8 cellular contexts compared by ENCODE assay signal in genomic region chr17:47066841-47067682, GRCh38.
DNase-seq lines count a peak whose midpoint lies in the region; ATAC-seq, FAIRE-seq and TF ChIP-seq lines count a peak whose summit lies in the region.

No MANE protein-coding gene starts in this region.

- H3K9me2 ChIP-seq in hepatocyte (replicated peaks; ENCODE audit: insufficient read depth), result no peaks in the 10 kb centered on the region

- H4K20me1 ChIP-seq in astrocyte (ENCODE audit: insufficient read depth, low read length) (no peaks in the 10 kb centered on the region), hepatocyte (ENCODE audit: insufficient read depth, poor library complexity, severe bottlenecking) (no peaks in the 10 kb centered on the region)

- H3K27ac Mint-ChIP-seq in astrocyte (ENCODE audit: unreplicated experiment), result peak overlapping the region; percentile 98

- H3K4me1 ChIP-seq in astrocyte (ENCODE audit: insufficient read depth, low read length), result peaks cover 13% of the 10 kb centered on the region
- H3K4me1 ChIP-seq in hepatocyte (ENCODE audit: insufficient read depth), result no peaks in the 10 kb centered on the region
- no peaks in the 10 kb centered on the region for H3K4me1 ChIP-seq in rectal smooth muscle tissue (ENCODE audit: control insufficient read depth, insufficient read depth, low read length)
- H3K4me1 ChIP-seq in aorta (ENCODE audit: control insufficient read depth in 1 of 2, insufficient read depth in 2 of 2, low read length in 2 of 2), result no peaks in the 10 kb centered on the region

- peaks cover 4% of the 10 kb centered on the region for H3K9me3 Mint-ChIP-seq in astrocyte (ENCODE audit: unreplicated experiment)

- WGBS in hepatocyte (ENCODE audit: low lambda C conversion rate, missing lambda C conversion rate), result 10% methylated on average over 18 of the region's 18 CpGs
- WGBS in aorta, 2 donors, result 2% methylated on average over 17 to 18 of the region's 18 CpGs

- peak; percentile 87 for ATAC-seq in HG02870 (IDR thresholded peaks at IDR 0.05; ENCODE audit: unreplicated experiment)
- ATAC-seq in aorta (ENCODE audit: low FRiP score), result peak; percentile 95

- peak overlapping the region; percentile 86 for H3K4me3 Mint-ChIP-seq in astrocyte (ENCODE audit: unreplicated experiment)

- peaks cover 7% of the 10 kb centered on the region for H3K36me3 Mint-ChIP-seq in astrocyte (ENCODE audit: low read depth, unreplicated experiment)

- TF ChIP-seq CTCF in astrocyte (IDR thresholded peaks at IDR 0.05; ENCODE audit: insufficient read depth, low read depth, low read length), result no peak
- no peak for TF ChIP-seq CTCF in hepatocyte (IDR thresholded peaks at IDR 0.05; ENCODE audit: poor library complexity)

- no peak for FAIRE-seq in astrocyte (lab: Jason Lieb, UNC)

- H2AFZ ChIP-seq in astrocyte (ENCODE audit: low read depth, low read length) (peak overlapping the region; percentile 98), hepatocyte (peak overlapping the region; percentile 69)

- H3K27me3 ChIP-seq in astrocyte (ENCODE audit: insufficient read depth, low read length), result no peaks in the 10 kb centered on the region
- no peaks in the 10 kb centered on the region for H3K27me3 ChIP-seq in hepatocyte
- H3K27me3 ChIP-seq in rectal smooth muscle tissue (ENCODE audit: control insufficient read depth, insufficient read depth, low read length), result no peaks in the 10 kb centered on the region
- no peaks in the 10 kb centered on the region for H3K27me3 ChIP-seq in aorta (ENCODE audit: control insufficient read depth in 1 of 2, insufficient read depth in 2 of 2, low read length in 1 of 2)

- peak; percentile 80 for DNase-seq in GM04504 (ENCODE audit: low read depth)
- DNase-seq in NCI-H2029 (lab: John Stamatoyannopoulos, UW), result peak; percentile 79
- peak; percentile 59 for DNase-seq in T-helper 22 cell (ENCODE audit: low read depth)
- peak; percentile 88 for DNase-seq in astrocyte (ENCODE audit: low read depth)
- peak; percentile 91 for DNase-seq in hepatocyte (ENCODE audit: low spot score)
- DNase-seq in aorta, result peak; percentile 88

- H3K27ac ChIP-seq in astrocyte (ENCODE audit: low read depth, low read length) (peak overlapping the region; percentile 95), hepatocyte (peak overlapping the region; percentile 86), rectal smooth muscle tissue (ENCODE audit: low read depth, low read length) (peak overlapping the region; percentile 93), aorta (ENCODE audit: low read depth in 1 of 2, low read length in 2 of 2) (peak overlapping the region in 1 of 2 donors; percentile 54)

- H3K9ac ChIP-seq in astrocyte (ENCODE audit: low read length), result peak overlapping the region; percentile 92
- H3K9ac ChIP-seq in rectal smooth muscle tissue (ENCODE audit: low read length), result peak overlapping the region; percentile 97

- H3K9me3 ChIP-seq in astrocyte (ENCODE audit: insufficient read depth, low read depth, low read length) (peaks cover 3% of the 10 kb centered on the region), hepatocyte (ENCODE audit: low read depth) (no peaks in the 10 kb centered on the region), aorta (ENCODE audit: control insufficient read depth, low read length) (no peaks in the 10 kb centered on the region)

- intact Hi-C loops in aorta (cut with DNase I), result no loop called here

- H3K4me3 ChIP-seq in astrocyte (ENCODE audit: insufficient read depth, low read depth, low read length), result peak overlapping the region; percentile 86
- H3K4me3 ChIP-seq in hepatocyte, result peak overlapping the region; percentile 77
- peak overlapping the region; percentile 88 for H3K4me3 ChIP-seq in rectal smooth muscle tissue (ENCODE audit: low read length)
- peak overlapping the region; percentile 61 to 68 for H3K4me3 ChIP-seq in aorta (ENCODE audit: low read length in 2 of 2)

- peaks cover 7% of the 10 kb centered on the region for H3K79me2 ChIP-seq in astrocyte (ENCODE audit: insufficient read depth, low read length)
- H3K79me2 ChIP-seq in hepatocyte, result peaks cover 4% of the 10 kb centered on the region

- H3K36me3 ChIP-seq in astrocyte (ENCODE audit: insufficient read depth, low read length) (no peaks in the 10 kb centered on the region), hepatocyte (replicated peaks; ENCODE audit: insufficient read depth, low read depth) (no peaks in the 10 kb centered on the region), rectal smooth muscle tissue (ENCODE audit: control insufficient read depth, insufficient read depth, low read length) (no peaks in the 10 kb centered on the region), aorta (ENCODE audit: control insufficient read depth in 1 of 2, insufficient read depth in 2 of 2, low read length in 1 of 2) (no peaks in the 10 kb centered on the region)

- H3K4me1 Mint-ChIP-seq in astrocyte (ENCODE audit: low read depth, unreplicated experiment), result peaks cover 18% of the 10 kb centered on the region

- no peaks in the 10 kb centered on the region for H3K27me3 Mint-ChIP-seq in astrocyte (ENCODE audit: low read depth, unreplicated experiment)

- peak overlapping the region; percentile 83 for H3K4me2 ChIP-seq in astrocyte (ENCODE audit: low read length)
- peak overlapping the region; percentile 76 for H3K4me2 ChIP-seq in hepatocyte
